ENCODE assay signal across 1 cellular context in genomic region chr5:16465544-16466432, GRCh38.
TF ChIP-seq lines count a peak whose summit lies in the region.

Gene ZNF622 (minus strand): TSS chr5:16465800. CDS start chr5:16465665, 135 bp downstream.

TF ChIP-seq in WTC11, 78 proteins besides CTCF, POLR2A, EP300 and RAD21 (continued from another document):
- TF ChIP-seq ATF2 (CRISPR knock-in tag; IDR thresholded peaks at IDR 0.05; ENCODE audit: borderline replicate concordance, low read depth) (no peak), ZNF232 (CRISPR knock-in tag; IDR thresholded peaks at IDR 0.05) (0 out of 2 replicates have a peak, but pooled peaks have one; percentile 17), GTF2I (CRISPR knock-in tag; conservative IDR thresholded peaks at IDR 0.05) (no peak), ZNF121 (CRISPR knock-in tag; IDR thresholded peaks at IDR 0.05) (no peak; the same call in 1 of the 2 replicates), ZMAT4 (CRISPR knock-in tag; IDR thresholded peaks at IDR 0.05) (no peak), USF2 (CRISPR knock-in tag; IDR thresholded peaks at IDR 0.05) (no peak), PREB (CRISPR knock-in tag; IDR thresholded peaks at IDR 0.05; ENCODE audit: borderline replicate concordance) (no peak), RELA (CRISPR knock-in tag; IDR thresholded peaks at IDR 0.05; ENCODE audit: borderline replicate concordance) (0 out of 2 replicates have a peak, but pooled peaks have one; percentile 67), ZNF416 (CRISPR knock-in tag; IDR thresholded peaks at IDR 0.05) (0 out of 2 replicates have a peak, but pooled peaks have one; percentile 36), CREB1 (CRISPR knock-in tag; IDR thresholded peaks at IDR 0.05) (no peak), JUN (CRISPR knock-in tag; IDR thresholded peaks at IDR 0.05) (no peak), NFE2L1 (CRISPR knock-in tag; IDR thresholded peaks at IDR 0.05) (no peak), E2F5 (CRISPR knock-in tag; IDR thresholded peaks at IDR 0.05) (0 out of 2 replicates have a peak, but pooled peaks have one; percentile 42), SMAD3 (CRISPR knock-in tag; IDR thresholded peaks at IDR 0.05; ENCODE audit: borderline replicate concordance) (peak; percentile 52; the same call in 1 of the 2 replicates), FOXP1 (CRISPR knock-in tag; IDR thresholded peaks at IDR 0.05; ENCODE audit: borderline replicate concordance) (peak; percentile 92), ZNF138 (CRISPR knock-in tag; conservative IDR thresholded peaks at IDR 0.05) (0 out of 2 replicates have a peak, but pooled peaks have one; percentile 34), SMAD4 (CRISPR knock-in tag; IDR thresholded peaks at IDR 0.05) (no peak), GABPB1 (CRISPR knock-in tag; IDR thresholded peaks at IDR 0.05) (peak; percentile 66), PRDM15 (CRISPR knock-in tag; IDR thresholded peaks at IDR 0.05) (no peak), ZNF281 (CRISPR knock-in tag; IDR thresholded peaks at IDR 0.05) (no peak), ELF4 (CRISPR knock-in tag; IDR thresholded peaks at IDR 0.05; ENCODE audit: low read depth) (no peak), ZNF425 (CRISPR knock-in tag; conservative IDR thresholded peaks at IDR 0.05) (no peak), FOXP4 (CRISPR knock-in tag; IDR thresholded peaks at IDR 0.05) (peak; percentile 81; the same call in 1 of the 2 replicates), NFATC4 (CRISPR knock-in tag; IDR thresholded peaks at IDR 0.05) (no peak), ZNF423 (CRISPR knock-in tag; IDR thresholded peaks at IDR 0.05) (no peak), SP1 (CRISPR knock-in tag; conservative IDR thresholded peaks at IDR 0.05) (peak; percentile 94), ZNF512 (CRISPR knock-in tag; IDR thresholded peaks at IDR 0.05; ENCODE audit: borderline replicate concordance) (no peak), OVOL2 (CRISPR knock-in tag; IDR thresholded peaks at IDR 0.05; ENCODE audit: borderline replicate concordance) (no peak)
TF ChIP-seq in WTC11: peak in this region for 22.
